In genomic region chr6:139846538-139847321, GRCh38 we compare ENCODE assay signal across 1 cellular context.
TF ChIP-seq lines count a peak whose summit lies in the region.

No MANE protein-coding gene starts in this region.

TF ChIP-seq in GM23338, 12 proteins besides CTCF, POLR2A, EP300 and RAD21 (continued from another document):
- no peak for TF ChIP-seq ETS1 (IDR thresholded peaks at IDR 0.05)
